ENCODE assay signal across 21 cellular contexts in genomic region chr3:71559021-71559420, GRCh38.
"Had no signal": no experiment of that assay in that cellular context is flagged by ENCODE, and none has a peak within 500 bp of the region (broad histone marks: within the 10 kb centered on the region; RNA-seq: fewer than 3 reads in every experiment).

No MANE protein-coding gene starts in this region.

- H3K4me2 ChIP-seq: neural progenitor cell had no signal

- ATAC-seq: effector memory CD8-positive, alpha-beta T cell; left ventricle myocardium superior; natural killer cell treated with Interleukin-12 subunit alpha and Interleukin-12 subunit beta and Interleukin-15 and Interleukin-18, amount 100 ng/mL, for 72 hours; stimulated activated effector memory CD8-positive, alpha-beta T cell treated with anti-CD3 and anti-CD28 coated beads, Interleukin-12 subunit alpha, Interleukin-12 subunit beta, amount 100 ng/mL, for 72 hours; stimulated activated naive CD8-positive, alpha-beta T cell treated with anti-CD3 and anti-CD28 coated beads, Interleukin-15, Interleukin-2, amounts not matched to agents 100 U/mL and 50 U/mL, for 24 hours had no signal

- H3K27me3 Mint-ChIP-seq: effector memory CD8-positive, alpha-beta T cell; natural killer cell treated with Interleukin-12 subunit alpha and Interleukin-12 subunit beta and Interleukin-15 and Interleukin-18, amount 100 ng/mL, for 72 hours had no signal

- H3K36me3 Mint-ChIP-seq: natural killer cell treated with Interleukin-12 subunit alpha and Interleukin-12 subunit beta and Interleukin-15 and Interleukin-18, amount 100 ng/mL, for 72 hours; stimulated activated effector memory CD8-positive, alpha-beta T cell treated with anti-CD3 and anti-CD28 coated beads, Interleukin-12 subunit alpha, Interleukin-12 subunit beta, amount 100 ng/mL, for 72 hours had no signal

- H3K4me1 ChIP-seq: prostate gland, right atrium auricular region, tibial nerve, vagina had no signal

- H3K27ac ChIP-seq: esophagus squamous epithelium, neural progenitor cell, prostate gland, right atrium auricular region, sigmoid colon, testis, tibial nerve, vagina had no signal

- H2AFZ ChIP-seq: neural progenitor cell had no signal

- H3K9me3 Mint-ChIP-seq: effector memory CD8-positive, alpha-beta T cell; memory B cell; natural killer cell treated with Interleukin-12 subunit alpha and Interleukin-12 subunit beta and Interleukin-15 and Interleukin-18, amount 100 ng/mL, for 72 hours; stimulated activated effector memory CD8-positive, alpha-beta T cell treated with anti-CD3 and anti-CD28 coated beads, Interleukin-12 subunit alpha, Interleukin-12 subunit beta, amount 100 ng/mL, for 72 hours had no signal

- H3K27ac Mint-ChIP-seq: effector memory CD8-positive, alpha-beta T cell; memory B cell; natural killer cell treated with Interleukin-12 subunit alpha and Interleukin-12 subunit beta and Interleukin-15 and Interleukin-18, amount 100 ng/mL, for 72 hours; neural progenitor cell; stimulated activated effector memory CD8-positive, alpha-beta T cell treated with anti-CD3 and anti-CD28 coated beads, Interleukin-12 subunit alpha, Interleukin-12 subunit beta, amount 100 ng/mL, for 72 hours had no signal

- H3K4me1 Mint-ChIP-seq: neural progenitor cell had no signal

- H3K36me3 ChIP-seq: esophagus squamous epithelium, neural progenitor cell, prostate gland, right atrium auricular region, vagina had no signal

- H3K9me3 ChIP-seq: esophagus squamous epithelium, prostate gland, right atrium auricular region, sigmoid colon, testis, tibial nerve, vagina had no signal

- H3K4me3 Mint-ChIP-seq: effector memory CD8-positive, alpha-beta T cell; memory B cell; natural killer cell treated with Interleukin-12 subunit alpha and Interleukin-12 subunit beta and Interleukin-15 and Interleukin-18, amount 100 ng/mL, for 72 hours; neural progenitor cell; stimulated activated effector memory CD8-positive, alpha-beta T cell treated with anti-CD3 and anti-CD28 coated beads, Interleukin-12 subunit alpha, Interleukin-12 subunit beta, amount 100 ng/mL, for 72 hours had no signal

- H3K27me3 ChIP-seq: esophagus squamous epithelium, neural progenitor cell, right atrium auricular region, sigmoid colon, testis, tibial nerve, vagina had no signal

- H3K9ac ChIP-seq: neural progenitor cell had no signal

- DNase-seq: cortex of kidney; effector memory CD8-positive, alpha-beta T cell; erythroblast; esophagus squamous epithelium; head of caudate nucleus; left ventricle myocardium superior; sigmoid colon; stimulated activated CD4-positive, alpha-beta T cell treated with anti-CD3 and anti-CD28 coated beads, Interleukin-2, amount 100 ng/mL, for 24 hours; stimulated activated CD4-positive, alpha-beta T cell treated with anti-CD3 and anti-CD28 coated beads, Interleukin-4, amount 100 ng/mL, for 24 hours; stimulated activated naive CD8-positive, alpha-beta T cell treated with anti-CD3 and anti-CD28 coated beads, Interleukin-15, Interleukin-2, amounts not matched to agents 100 U/mL and 50 U/mL, for 24 hours; substantia nigra; testis had no signal

- H3K4me3 ChIP-seq: esophagus squamous epithelium, lung, neural progenitor cell, prostate gland, right atrium auricular region, sigmoid colon, testis, tibial nerve, vagina had no signal
